In the genomic region with DNA sequence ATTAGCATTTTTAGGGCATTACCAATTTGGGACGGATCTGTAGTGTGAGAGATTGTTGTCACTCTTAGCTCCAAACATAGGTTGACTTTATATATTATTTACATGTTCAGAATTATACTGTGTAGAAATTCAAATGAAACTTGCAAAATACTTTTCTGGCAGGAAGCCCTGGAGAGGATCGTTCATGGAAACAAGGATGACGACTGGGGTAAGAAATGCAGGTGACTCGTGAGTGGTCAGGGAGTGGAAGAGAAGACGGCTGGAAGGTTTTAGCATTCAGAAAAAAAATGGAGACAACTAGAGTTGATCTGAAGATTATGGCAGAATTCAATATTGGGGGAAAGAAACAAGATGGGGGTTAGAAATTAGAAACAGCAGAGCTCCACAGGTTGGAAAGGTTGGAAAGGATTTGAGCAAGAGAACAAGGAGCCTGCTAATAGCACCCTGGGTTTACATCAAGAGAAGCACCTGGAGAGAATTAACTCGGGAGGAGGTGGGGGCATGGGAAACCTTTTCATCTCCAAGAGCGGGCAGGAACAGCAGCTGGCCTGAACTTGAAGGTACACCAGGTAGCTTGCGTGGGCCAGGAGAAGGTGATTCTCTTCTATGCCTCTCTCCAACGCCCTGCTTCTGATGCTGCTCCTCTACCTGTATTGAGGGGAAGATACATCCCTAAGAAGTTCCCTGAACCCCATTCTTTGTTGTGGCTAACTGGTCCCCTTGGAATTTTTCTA, we compare ENCODE assay signal across 9 cellular contexts. TPM values are rescaled to one million over a fixed set of nuclear protein-coding genes. Genes with fewer than 3 reads are reported as not detected.
DNase-seq lines count a peak whose midpoint lies in the region; ATAC-seq, FAIRE-seq and TF ChIP-seq lines count a peak whose summit lies in the region.
"Had no signal": no experiment of that assay in that cellular context is flagged by ENCODE, and none has a peak within 500 bp of the region (broad histone marks: within the 10 kb centered on the region; RNA-seq: fewer than 3 reads in every experiment).

No MANE protein-coding gene starts in this region.

- H3K4me1 Mint-ChIP-seq in activated T-cell treated with anti-CD3 and anti-CD28 coated beads, Interleukin-2, amount 50 U/mL, for 4 hours (ENCODE audit: low read depth) = peaks cover 48% of the 10 kb centered on the region

- WGBS in adrenal gland, 4 donors = 64 to 75% (median 67%) methylated on average over 9 of the region's 9 CpGs
- 62 to 70% methylated on average over 9 of the region's 9 CpGs for WGBS in transverse colon (ENCODE audit: low coverage in 1 of 2), 2 donors
- 74 to 82% methylated on average over 9 of the region's 9 CpGs for WGBS in testis, 2 donors

- H3K36me3 Mint-ChIP-seq in activated T-cell treated with anti-CD3 and anti-CD28 coated beads, Interleukin-2, amount 50 U/mL, for 4 hours (ENCODE audit: insufficient read depth) = no peaks in the 10 kb centered on the region

- no peak for TF ChIP-seq POLR2A in adrenal gland (IDR thresholded peaks at IDR 0.05)
- TF ChIP-seq POLR2A in transverse colon (IDR thresholded peaks at IDR 0.05) = no peak
- TF ChIP-seq POLR2A in testis (IDR thresholded peaks at IDR 0.05) = no peak

- no peak for ATAC-seq in activated T-cell treated with anti-CD3 and anti-CD28 coated beads, Interleukin-2, amount 50 U/mL, for 4 hours
- ATAC-seq in left lung (no peak), GM21447 (IDR thresholded peaks at IDR 0.05; ENCODE audit: unreplicated experiment) (no peak)

- intact Hi-C loops in adrenal gland (cut with DNase I) = loop anchor here (5.0 to 10.0 kb wide), 2 partner anchors 478 to 745 kb away; no protein-coding TSS in a partner anchor
- intact Hi-C loops in left lung (cut with DNase I) = loop anchor here in 1 of 2 donors (5.0 kb wide), 2 partner anchors 103 to 478 kb away; a partner anchor contains a TSS
- intact Hi-C loops in transverse colon (cut with DNase I; ENCODE audit: low total_unique reads) = loop anchor here (5.0 to 10.0 kb wide), 3 partner anchors 478 to 755 kb away; no protein-coding TSS in a partner anchor
- intact Hi-C loops in testis (cut with DNase I; ENCODE audit: low total_unique reads) = loop anchor here (5.0 to 10.0 kb wide), 3 partner anchors 103 to 1015 kb away; a partner anchor contains a TSS

- no peak for TF ChIP-seq EP300 in transverse colon (IDR thresholded peaks at IDR 0.05; ENCODE audit: low read depth)

- H3K9me3 ChIP-seq in adrenal gland (replicated peaks in 1 of 3) = no peaks in the 10 kb centered on the region
- H3K9me3 ChIP-seq in left lung = no peaks in the 10 kb centered on the region
- H3K9me3 ChIP-seq in transverse colon = no peaks in the 10 kb centered on the region
- no peaks in the 10 kb centered on the region for H3K9me3 ChIP-seq in testis

- H3K4me3 ChIP-seq in adrenal gland = peak overlapping the region in 1 of 4 donors; percentile 48
- H3K4me3 ChIP-seq in left lung = peak overlapping the region in 1 of 2 donors; percentile 17
- no peak overlapping the region for H3K4me3 ChIP-seq in transverse colon
- no peak overlapping the region for H3K4me3 ChIP-seq in testis

- in situ Hi-C loops in transverse colon (cut with MboI; ENCODE audit: low pct_ligation_motif_present in 1 of 4, low pct_unique_long_range_greater_than_20kb in 1 of 4, low sequenced_read_pairs in 3 of 4) = loop anchor here (5.0 to 25.0 kb wide), 7 partner anchors 103 to 745 kb away; a partner anchor contains a TSS

- H3K36me3 ChIP-seq in adrenal gland (replicated peaks in 1 of 2) (no peaks in the 10 kb centered on the region), left lung (no peaks in the 10 kb centered on the region), transverse colon (no peaks in the 10 kb centered on the region), testis (ENCODE audit: low read depth, missing control alignments) (no peaks in the 10 kb centered on the region)

- peak overlapping the region; percentile 14 to 97 (median 83) for H3K27ac ChIP-seq in adrenal gland
- peak overlapping the region; percentile 68 to 85 for H3K27ac ChIP-seq in left lung
- H3K27ac ChIP-seq in transverse colon = peak overlapping the region; percentile 66 to 79 (median 71)
- H3K27ac ChIP-seq in testis = peak overlapping the region in 1 of 2 donors; percentile 88

- DNase-seq in activated T-cell treated with anti-CD3 and anti-CD28 coated beads, Interleukin-2, amount 50 U/mL, for 4 hours = no peak
- DNase-seq in activated T-cell treated with anti-CD3 and anti-CD28 coated beads for 4 hours (no peak), adrenal gland (peak in 3 of 7 donors; percentile 46 to 59 (median 53)), left lung (no peak), transverse colon (no peak), D721Med (ENCODE audit: insufficient read length, low spot score) (no peak), testis (no peak)

- no peak for FAIRE-seq in D721Med (lab: Jason Lieb, UNC)

- TF ChIP-seq CTCF in adrenal gland (IDR thresholded peaks at IDR 0.05) (no peak), left lung (IDR thresholded peaks at IDR 0.05) (no peak), transverse colon (IDR thresholded peaks at IDR 0.05) (no peak), D721Med (IDR thresholded peaks at IDR 0.05; ENCODE audit: insufficient read depth, missing control alignments) (no peak), testis (IDR thresholded peaks at IDR 0.05) (no peak)

- no peaks in the 10 kb centered on the region for H3K9me3 Mint-ChIP-seq in activated T-cell treated with anti-CD3 and anti-CD28 coated beads, Interleukin-2, amount 50 U/mL, for 4 hours

- H3K4me3 Mint-ChIP-seq in activated T-cell treated with anti-CD3 and anti-CD28 coated beads, Interleukin-2, amount 50 U/mL, for 4 hours = peak overlapping the region; percentile 45

- peaks cover 2% of the 10 kb centered on the region for H3K27me3 Mint-ChIP-seq in activated T-cell treated with anti-CD3 and anti-CD28 coated beads, Interleukin-2, amount 50 U/mL, for 4 hours (ENCODE audit: low read depth)

- H3K4me1 ChIP-seq in adrenal gland (replicated peaks in 1 of 2) (peaks cover 15 to 57% of the 10 kb centered on the region in 2 donors), left lung (peaks cover 18 to 71% of the 10 kb centered on the region in 2 donors), transverse colon (peaks cover 9 to 36% (median 19%) of the 10 kb centered on the region in 4 donors), testis (peaks cover 39% of the 10 kb centered on the region)

- H3K27me3 ChIP-seq in adrenal gland (no peaks in the 10 kb centered on the region), left lung (no peaks in the 10 kb centered on the region), transverse colon (no peaks in the 10 kb centered on the region), testis (no peaks in the 10 kb centered on the region)

RNA-seq across cellular contexts. Expression of a gene that starts 37.0 kb away (rescaled TPM):
- 10 to 100 TPM; 10.1 to 16.3 (median 12.8) TPM for total RNA-seq in activated T-cell treated with anti-CD3 and anti-CD28 coated beads, Interleukin-2, amount 50 U/mL, for 4 hours
- total RNA-seq in adrenal gland (100 to 1,000 TPM in 6 of 8 donors, 10 to 100 TPM in 2; 68.1 to 236 (median 136) TPM), left lung (10 to 100 TPM; 60.3 to 98.1 TPM), transverse colon (100 to 1,000 TPM in 1 of 4 donors, 10 to 100 TPM in 3; 50.5 to 112 (median 64.4) TPM), testis (1 to 10 TPM; 4.5 to 5.4 TPM)
- polyA plus RNA-seq in adrenal gland (100 to 1,000 TPM in 1 of 3 donors, 10 to 100 TPM in 2; 84.8 to 279 (median 85.2) TPM), testis (ENCODE audit: insufficient read depth, low read depth, low replicate concordance) (15.0 TPM)
- total RNA-seq: G401 had no signal
